17 cellular contexts compared by ENCODE assay signal in the genomic region with DNA sequence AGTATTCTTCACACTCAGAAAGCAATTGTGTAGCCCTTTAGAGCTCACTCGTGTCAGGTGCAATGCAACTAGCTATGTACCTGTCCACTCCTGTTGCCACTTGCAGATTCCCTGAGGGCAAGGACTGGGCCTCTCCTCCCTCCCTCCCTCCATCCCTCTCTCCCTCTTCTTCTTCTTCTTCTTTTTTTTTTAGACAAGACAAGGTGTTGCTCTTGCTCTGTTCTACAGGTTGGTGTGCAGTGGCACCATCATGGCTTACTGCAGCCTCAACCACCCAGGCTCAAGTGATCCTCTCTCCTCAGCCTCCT.
"Had no signal": no experiment of that assay in that cellular context is flagged by ENCODE, and none has a peak within 500 bp of the region (broad histone marks: within the 10 kb centered on the region; RNA-seq: fewer than 3 reads in every experiment).

No MANE protein-coding gene starts in this region.

- H3K79me2 ChIP-seq: parathyroid adenoma had no signal

- H3K4me3 ChIP-seq: body of pancreas, thyroid gland had no signal

- H3K4me1 ChIP-seq: body of pancreas, parathyroid adenoma had no signal

- H3K9me3 ChIP-seq: body of pancreas, neutrophil, thyroid gland had no signal

- H3K27me3 ChIP-seq: body of pancreas, thyroid gland had no signal

- ATAC-seq: activated CD4-positive, CD25-positive, alpha-beta regulatory T cell treated with anti-CD3 and anti-CD28 coated beads, Interleukin-2, amount 50 U/mL, for 24 hours; body of pancreas; natural killer cell treated with Interleukin-12 subunit alpha and Interleukin-12 subunit beta and Interleukin-15 and Interleukin-18, amount 100 ng/mL, for 72 hours; T-cell had no signal

- H3K9ac ChIP-seq: parathyroid adenoma had no signal

- H3K27ac ChIP-seq: body of pancreas, neutrophil, parathyroid adenoma, thyroid gland, VCaP had no signal

- H2AFZ ChIP-seq: parathyroid adenoma had no signal

- DNase-seq: activated CD4-positive, alpha-beta memory T cell treated with anti-CD3 and anti-CD28 coated beads, Interleukin-2, amount 10 ng/mL, durations not matched to agents 7 days and 5 days; activated CD4-positive, alpha-beta T cell treated with anti-CD3 and anti-CD28 coated beads, Interleukin-2, amount 10 ng/mL, durations not matched to agents 24 days and 14 days; activated gamma-delta T cell treated with Interleukin-2 at 50 U/mL for 16 hours; body of pancreas; central memory CD4-positive, alpha-beta T cell; effector memory CD4-positive, alpha-beta T cell; kidney; stimulated activated CD4-positive, alpha-beta T cell treated with anti-CD3 and anti-CD28 coated beads, Interleukin-12 subunit alpha, Interleukin-12 subunit beta, amount 100 ng/mL, for 4 hours; stimulated activated CD4-positive, alpha-beta T cell treated with anti-CD3 and anti-CD28 coated beads, Interleukin-1b, Interleukin-23, amount 100 ng/mL, for 48 hours; substantia nigra; T-cell; thyroid gland had no signal

- FAIRE-seq: kidney had no signal

- H3K36me3 ChIP-seq: neutrophil, thyroid gland had no signal
